ENCODE assay signal across 21 cellular contexts in the genomic region with DNA sequence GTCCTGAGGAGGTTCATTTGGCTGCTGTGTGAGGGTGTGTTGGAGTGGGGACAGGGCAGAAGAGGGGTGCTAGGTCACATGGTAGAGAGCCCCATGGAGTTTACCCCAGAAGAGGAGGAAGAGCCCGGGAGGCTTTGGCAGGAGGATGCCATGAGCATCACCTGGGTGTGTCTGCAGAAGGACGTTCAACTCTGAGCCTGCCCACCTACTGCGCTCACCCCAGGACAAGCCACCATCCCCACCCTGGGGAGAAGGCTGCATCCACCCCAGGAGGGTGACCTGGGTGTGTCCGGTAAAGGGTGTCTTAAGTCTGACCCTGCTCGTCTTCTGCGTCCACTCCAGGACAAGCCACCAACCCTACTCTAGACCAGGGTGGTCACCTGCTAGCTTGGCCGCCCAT.
"Had no signal": no experiment of that assay in that cellular context is flagged by ENCODE, and none has a peak within 500 bp of the region (broad histone marks: within the 10 kb centered on the region; RNA-seq: fewer than 3 reads in every experiment).

No MANE protein-coding gene starts in this region.

- H3K27me3 ChIP-seq: colonic mucosa, dorsolateral prefrontal cortex, suprapubic skin, thyroid gland, upper lobe of right lung, vagina had no signal

- DNase-seq: colonic mucosa; dorsolateral prefrontal cortex; effector CD8-positive, alpha-beta T cell; foreskin melanocyte; heart right ventricle; hypothalamus; kidney glomerular epithelial cell; left lung; naive B cell; retina; stimulated activated CD4-positive, alpha-beta T cell treated with anti-CD3 and anti-CD28 coated beads, Interleukin-2, amount 100 ng/mL, for 24 hours; stimulated activated CD4-positive, alpha-beta T cell treated with anti-CD3 and anti-CD28 coated beads, Interleukin-4, amount 100 ng/mL, for 4 hours; stimulated activated naive CD4-positive, alpha-beta T cell; thyroid gland; upper lobe of right lung had no signal

- H3K4me3 Mint-ChIP-seq: naive B cell, nephron had no signal

- H3K27ac Mint-ChIP-seq: naive B cell, nephron had no signal

- ATAC-seq: left lung, sciatic nerve, upper lobe of right lung had no signal

- H3K27ac ChIP-seq: colonic mucosa, dorsolateral prefrontal cortex, prostate gland, suprapubic skin, thyroid gland, vagina had no signal

- H3K36me3 ChIP-seq: colonic mucosa, heart right ventricle, left lung, prostate gland, suprapubic skin, thyroid gland, upper lobe of right lung, vagina had no signal

- H3K4me1 ChIP-seq: colonic mucosa, prostate gland had no signal

- H3K9me3 ChIP-seq: colonic mucosa, heart right ventricle, left lung, prostate gland, suprapubic skin, thyroid gland, upper lobe of right lung, vagina had no signal

- H3K4me3 ChIP-seq: colonic mucosa, dorsolateral prefrontal cortex, heart right ventricle, left lung, lung, prostate gland, suprapubic skin, thyroid gland, upper lobe of right lung, vagina had no signal
